31 cellular contexts compared by ENCODE assay signal in genomic region chr1:43265431-43265830, GRCh38. TPM values are rescaled to one million over a fixed set of nuclear protein-coding genes. Genes with fewer than 3 reads are reported as not detected.
"Had no signal": no experiment of that assay in that cellular context is flagged by ENCODE, and none has a peak within 500 bp of the region (broad histone marks: within the 10 kb centered on the region; RNA-seq: fewer than 3 reads in every experiment).

No MANE protein-coding gene starts in this region.

- H3K4me1 Mint-ChIP-seq: neural crest cell had no signal

- H3K27me3 Mint-ChIP-seq: progenitor cell of endocrine pancreas had no signal

- H3K27me3 ChIP-seq: heart left ventricle, hepatocyte, neutrophil, right atrium auricular region had no signal

- H3K4me3 ChIP-seq: dorsolateral prefrontal cortex, gastrocnemius medialis, heart left ventricle, hepatocyte, lung, right atrium auricular region, sigmoid colon, stomach, tibial artery had no signal

- H3K9me3 Mint-ChIP-seq: natural killer cell had no signal

- H3K9me3 ChIP-seq: gastrocnemius medialis, neutrophil, right atrium auricular region, sigmoid colon, stomach, tibial artery had no signal

- H3K36me3 ChIP-seq: gastrocnemius medialis, heart left ventricle, neutrophil, right atrium auricular region, sigmoid colon, stomach, tibial artery had no signal

- H3K4me1 ChIP-seq: gastrocnemius medialis, parathyroid adenoma had no signal

- H3K27ac ChIP-seq: gastrocnemius medialis, heart left ventricle, hepatocyte, neutrophil, parathyroid adenoma, right atrium auricular region, sigmoid colon, tibial artery had no signal

- H3K36me3 Mint-ChIP-seq: natural killer cell; stimulated activated effector memory CD8-positive, alpha-beta T cell treated with anti-CD3 and anti-CD28 coated beads, Interleukin-12 subunit alpha, Interleukin-12 subunit beta, amount 100 ng/mL, for 72 hours had no signal

- ATAC-seq: gastrocnemius medialis; heart left ventricle; left colon; left ventricle myocardium superior; natural killer cell; stimulated activated effector memory CD8-positive, alpha-beta T cell treated with anti-CD3 and anti-CD28 coated beads, Interleukin-12 subunit alpha, Interleukin-12 subunit beta, amount 100 ng/mL, for 72 hours had no signal

- H3K4me3 Mint-ChIP-seq: memory B cell; natural killer cell; neural crest cell; stimulated activated effector memory CD8-positive, alpha-beta T cell treated with anti-CD3 and anti-CD28 coated beads, Interleukin-12 subunit alpha, Interleukin-12 subunit beta, amount 100 ng/mL, for 72 hours; type B pancreatic cell had no signal

- DNase-seq: cerebellar nuclear complex; dorsolateral prefrontal cortex; effector CD4-positive, alpha-beta T cell; foreskin fibroblast; gastrocnemius medialis; heart left ventricle; left colon; left ventricle myocardium superior; natural killer cell; sigmoid colon; stimulated activated CD4-positive, alpha-beta T cell treated with anti-CD3 and anti-CD28 coated beads, Interleukin-2, amount 100 ng/mL, for 24 hours; stimulated activated CD4-positive, alpha-beta T cell treated with anti-CD3 and anti-CD28 coated beads, Interleukin-4, amount 100 ng/mL, for 24 hours; stimulated activated naive CD4-positive, alpha-beta T cell treated with Interleukin-2 at 50 U/mL for 16 hours; stomach had no signal

- H3K27ac Mint-ChIP-seq: memory B cell; natural killer cell; stimulated activated effector memory CD8-positive, alpha-beta T cell treated with anti-CD3 and anti-CD28 coated beads, Interleukin-12 subunit alpha, Interleukin-12 subunit beta, amount 100 ng/mL, for 72 hours; type B pancreatic cell had no signal

RNA-seq across cellular contexts. Expression of gene TMEM125, which starts 4.4 kb away (rescaled TPM):
- total RNA-seq: gastrocnemius medialis, glomerular endothelial cell, left ventricle myocardium superior, natural killer cell, sigmoid colon, subcutaneous adipose tissue had no signal

RNA-seq across cellular contexts. Expression of gene C1orf210, which starts 19.9 kb away (rescaled TPM):
- total RNA-seq: glomerular endothelial cell, heart left ventricle, left ventricle myocardium superior, mononuclear cell, natural killer cell, neural crest cell, omental fat pad, right atrium auricular region, skeletal muscle tissue, temporal lobe had no signal
